Comparison of ENCODE assay signal across 8 cellular contexts in genomic region chr5:95759634-95760033, GRCh38. TPM values are rescaled to one million over a fixed set of nuclear protein-coding genes. Genes with fewer than 3 reads are reported as not detected.
DNase-seq lines count a peak whose midpoint lies in the region; ATAC-seq, FAIRE-seq and TF ChIP-seq lines count a peak whose summit lies in the region.

No MANE protein-coding gene starts in this region.

- ATAC-seq in HG03025 (IDR thresholded peaks at IDR 0.05; ENCODE audit: low FRiP score, unreplicated experiment) (no peak), HG02885 (IDR thresholded peaks at IDR 0.05; ENCODE audit: poor library complexity, unreplicated experiment) (no peak)

- H3K4me1 Mint-ChIP-seq in activated naive CD4-positive, alpha-beta T cell treated with anti-CD3 and anti-CD28 coated beads for 36 hours (ENCODE audit: low read depth): peaks cover 26% of the 10 kb centered on the region

- TSS peak; percentile 90 for BruUV-seq in endothelial cell of umbilical vein (replicated peaks; lab: Mats Ljungman, UMichigan)

- H3K27me3 ChIP-seq in endothelial cell of umbilical vein (ENCODE audit: control insufficient read depth in 2 of 2, insufficient read depth in 2 of 2, low read length in 2 of 2): no peaks in the 10 kb centered on the region
- H3K27me3 ChIP-seq in prostate gland (replicated peaks; ENCODE audit: insufficient read depth): no peaks in the 10 kb centered on the region

- H3K9me3 ChIP-seq in endothelial cell of umbilical vein (replicated peaks; ENCODE audit: control insufficient read depth, insufficient read depth, low read length): no peaks in the 10 kb centered on the region
- no peaks in the 10 kb centered on the region for H3K9me3 ChIP-seq in prostate gland

- H3K4me1 ChIP-seq in endothelial cell of umbilical vein (ENCODE audit: control insufficient read depth, extremely low read depth, insufficient read depth, low read length): peaks cover 36% of the 10 kb centered on the region
- H3K4me1 ChIP-seq in prostate gland (replicated peaks): peaks cover 18% of the 10 kb centered on the region

- H4K20me1 ChIP-seq in endothelial cell of umbilical vein (replicated peaks; ENCODE audit: control insufficient read depth, extremely low read depth, insufficient read depth, low read length): no peaks in the 10 kb centered on the region

- H2AFZ ChIP-seq in endothelial cell of umbilical vein (ENCODE audit: low read depth, low read length): no peak overlapping the region

- peak overlapping the region; percentile 73 for H3K9ac ChIP-seq in endothelial cell of umbilical vein (replicated peaks; ENCODE audit: extremely low read depth, insufficient read depth, low read length)

- H3K36me3 ChIP-seq in endothelial cell of umbilical vein (ENCODE audit: control insufficient read depth in 2 of 2, extremely low read depth in 1 of 2, insufficient read depth in 2 of 2, low read length in 2 of 2) (peaks cover 0 to 6% of the 10 kb centered on the region in 2 experiments), prostate gland (no peaks in the 10 kb centered on the region)

- DNase-seq in DMS153 (lab: John Stamatoyannopoulos, UW) (peak; percentile 13), NCI-H226 (peak; percentile 33), endothelial cell of umbilical vein (ENCODE audit: low read depth, low spot score) (peak; percentile 27), prostate gland (ENCODE audit: low spot score) (peak; percentile 59), iPS-NIHi11 (ENCODE audit: low spot score) (no peak)
- DNase-seq in activated naive CD4-positive, alpha-beta T cell treated with anti-CD3 and anti-CD28 coated beads for 36 hours: no peak

- no peaks in the 10 kb centered on the region for H3K79me2 ChIP-seq in endothelial cell of umbilical vein (ENCODE audit: control insufficient read depth, insufficient read depth, low read length)

- WGBS in prostate gland: 23% methylated on average over 2 of the region's 2 CpGs

- peak overlapping the region; percentile 80 for H3K4me2 ChIP-seq in endothelial cell of umbilical vein (ENCODE audit: insufficient read depth, low read length)

- TF ChIP-seq POLR2A in endothelial cell of umbilical vein (IDR thresholded peaks at IDR 0.05; ENCODE audit: low read depth, low read length): no peak
- TF ChIP-seq POLR2A in prostate gland (IDR thresholded peaks at IDR 0.05): no peak

- TF ChIP-seq CTCF in endothelial cell of umbilical vein (IDR thresholded peaks at IDR 0.05; ENCODE audit: extremely low read depth in 1 of 2, insufficient read depth in 1 of 2, low read depth in 1 of 2, low read length in 2 of 2): no peak
- TF ChIP-seq CTCF in prostate gland (IDR thresholded peaks at IDR 0.05): no peak

- no peaks in the 10 kb centered on the region for H3K36me3 Mint-ChIP-seq in activated naive CD4-positive, alpha-beta T cell treated with anti-CD3 and anti-CD28 coated beads for 36 hours (ENCODE audit: low read depth)

- peak overlapping the region; percentile 78 for H3K27ac ChIP-seq in endothelial cell of umbilical vein (ENCODE audit: insufficient read depth, low read depth, low read length)
- H3K27ac ChIP-seq in prostate gland: peak overlapping the region; percentile 39 to 82

- no peaks in the 10 kb centered on the region for H3K9me3 Mint-ChIP-seq in activated naive CD4-positive, alpha-beta T cell treated with anti-CD3 and anti-CD28 coated beads for 36 hours

- dilution Hi-C loops in endothelial cell of umbilical vein (cut with MboI; ENCODE audit: extremely low pct_ligation_motif_present, low sequenced_read_pairs): no loop called here

- H3K4me3 ChIP-seq in endothelial cell of umbilical vein (replicated peaks in 1 of 3; ENCODE audit: insufficient read depth in 1 of 3, low read depth in 1 of 3, low read length in 3 of 3) (no peak overlapping the region), prostate gland (no peak overlapping the region)

- no peaks in the 10 kb centered on the region for H3K27me3 Mint-ChIP-seq in activated naive CD4-positive, alpha-beta T cell treated with anti-CD3 and anti-CD28 coated beads for 36 hours (ENCODE audit: low read depth)

- FAIRE-seq in endothelial cell of umbilical vein (lab: Jason Lieb, UNC): no peak

- no peaks in the 10 kb centered on the region for H3K9me1 ChIP-seq in endothelial cell of umbilical vein (replicated peaks; ENCODE audit: control insufficient read depth, extremely low read depth, insufficient read depth, low read length)

- no peak overlapping the region for H3K27ac Mint-ChIP-seq in activated naive CD4-positive, alpha-beta T cell treated with anti-CD3 and anti-CD28 coated beads for 36 hours

- intact Hi-C loops in endothelial cell of umbilical vein (cut with micrococcal nuclease): loop anchor here (2.0 kb wide), 1 partner anchor 29 kb away; the partner anchor contains the start of gene RHOBTB3
- intact Hi-C loops in prostate gland (cut with DNase I): no loop called here
- intact Hi-C loops in activated naive CD4-positive, alpha-beta T cell treated with anti-CD3 and anti-CD28 coated beads for 36 hours (cut with micrococcal nuclease): loop anchor here (1.0 to 5.0 kb wide), 14 partner anchors 12 to 778 kb away; partner anchors contain the start of genes GLRX, RFESD, RHOBTB3 and SKIC3

- H3K4me3 Mint-ChIP-seq in activated naive CD4-positive, alpha-beta T cell treated with anti-CD3 and anti-CD28 coated beads for 36 hours: no peak overlapping the region

- POLR2A ChIA-PET in endothelial cell of umbilical vein (lab: Charles Lee): interaction anchor here (1.5 kb wide), 1 partner anchor 28 kb away, joined by 5 read pairs; the partner anchor contains the start of gene RHOBTB3

- CTCF ChIA-PET in endothelial cell of umbilical vein (lab: Charles Lee): interaction anchor here (0.9 to 1.6 kb wide), 7 partner anchors 12 to 95 kb away, joined by 4 to 10 read pairs (median 4); partner anchors contain the start of gene RHOBTB3
- CTCF ChIA-PET in activated naive CD4-positive, alpha-beta T cell treated with anti-CD3 and anti-CD28 coated beads for 36 hours (lab: Charles Lee): interaction anchor here (1.6 kb wide), 1 partner anchor 48 kb away, joined by 3 read pairs; no protein-coding TSS in a partner anchor

TF ChIP-seq in endothelial cell of umbilical vein, 7 proteins besides CTCF, POLR2A, EP300 and RAD21:
- TF ChIP-seq POLR2AphosphoS5 (IDR thresholded peaks at IDR 0.05; ENCODE audit: insufficient read depth, low read depth, low read length) (no peak), EZH2 (IDR thresholded peaks at IDR 0.05; ENCODE audit: borderline replicate concordance, low read depth, low read length, severe bottlenecking) (no peak), JUN (IDR thresholded peaks at IDR 0.05; ENCODE audit: borderline replicate concordance, insufficient read depth, insufficient read length, low read depth) (no peak)

RNA-seq across cellular contexts. Expression of gene RHOBTB3, which starts 28.5 kb away (rescaled TPM):
- total RNA-seq in endothelial cell of umbilical vein (37.6 and 44.1 TPM in 2 replicates), prostate gland (100 to 1,000 TPM in 1 of 2 donors, 10 to 100 TPM in 1; 87.3 to 134 TPM)
- 42.2 and 52.1 TPM in 2 replicates for polyA plus RNA-seq in endothelial cell of umbilical vein
- polyA plus RNA-seq in endothelial cell of umbilical vein (2011; cell fraction: cytosol; rRNA removed): 30.3 and 34.4 TPM in 2 replicates
- polyA plus RNA-seq in endothelial cell of umbilical vein (2011; cell fraction: nucleus; rRNA removed): 37.8 and 40.0 TPM in 2 replicates
- 31.3 and 52.7 TPM in 2 replicates for polyA plus RNA-seq in endothelial cell of umbilical vein (2012)
- 136 and 161 TPM in 2 replicates for polyA minus RNA-seq in endothelial cell of umbilical vein
- polyA minus RNA-seq in endothelial cell of umbilical vein (2011; cell fraction: cytosol; rRNA and poly(A)+ RNA removed): 327 TPM
- polyA minus RNA-seq in endothelial cell of umbilical vein (2011; cell fraction: nucleus; rRNA and poly(A)+ RNA removed): 110 and 126 TPM in 2 replicates
- total RNA-seq in activated naive CD4-positive, alpha-beta T cell treated with anti-CD3 and anti-CD28 coated beads for 36 hours: 1 to 10 TPM; 1.5 to 2.4 TPM

Comparison
In these comparisons a context has a peak if more than half of its experiments do, and no peak if none do; other contexts are left out.
1. DNase-seq: peak in DMS153 (single experiment), NCI-H226 (single experiment), endothelial cell of umbilical vein (single experiment) and prostate gland (single experiment); none in activated naive CD4-positive, alpha-beta T cell treated with anti-CD3 and anti-CD28 coated beads for 36 hours (single experiment) and iPS-NIHi11 (single experiment).
2. RNA of gene RHOBTB3, which starts 28.5 kb away (total RNA-seq): 87.3 to 134 TPM in prostate gland and 37.6 to 44.1 TPM in endothelial cell of umbilical vein; 1.5 to 2.4 TPM in activated naive CD4-positive, alpha-beta T cell treated with anti-CD3 and anti-CD28 coated beads for 36 hours; every median in the first group is over 10 times any median in the second.